Comparison of ENCODE assay signal across 9 cellular contexts in genomic region chr12:75943730-75944096, GRCh38.
DNase-seq lines count a peak whose midpoint lies in the region; ATAC-seq lines count a peak whose summit lies in the region.
"Had no signal": no experiment of that assay in that cellular context is flagged by ENCODE, and none has a peak within 500 bp of the region (broad histone marks: within the 10 kb centered on the region; RNA-seq: fewer than 3 reads in every experiment).

No MANE protein-coding gene starts in this region.

- intact Hi-C loops in activated CD4-positive, alpha-beta T cell treated with anti-CD3 and anti-CD28 coated beads for 36 hours (cut with DNase I, micrococcal nuclease): loop anchor here (1.0 to 2.0 kb wide), 10 partner anchors 9 to 405 kb away; partner anchors contain the start of genes PHLDA1 (in 2 of the 2) and BBS10 (in 1 of the 2)

- peak overlapping the region; percentile 90 for H3K27ac Mint-ChIP-seq in activated CD4-positive, alpha-beta T cell treated with anti-CD3 and anti-CD28 coated beads for 36 hours
- peak overlapping the region; percentile 97 for H3K27ac Mint-ChIP-seq in stimulated activated effector memory CD8-positive, alpha-beta T cell treated with anti-CD3 and anti-CD28 coated beads, Interleukin-12 subunit alpha, Interleukin-12 subunit beta, amount 100 ng/mL, for 72 hours

- no peaks in the 10 kb centered on the region for H3K27me3 Mint-ChIP-seq in activated CD4-positive, alpha-beta T cell treated with anti-CD3 and anti-CD28 coated beads for 36 hours

- peaks cover 31% of the 10 kb centered on the region for H3K4me1 Mint-ChIP-seq in activated CD4-positive, alpha-beta T cell treated with anti-CD3 and anti-CD28 coated beads for 36 hours
- peaks cover 23% of the 10 kb centered on the region for H3K4me1 Mint-ChIP-seq in stimulated activated effector memory CD8-positive, alpha-beta T cell treated with anti-CD3 and anti-CD28 coated beads, Interleukin-12 subunit alpha, Interleukin-12 subunit beta, amount 100 ng/mL, for 72 hours

- no peak for DNase-seq in activated CD4-positive, alpha-beta T cell treated with anti-CD3 and anti-CD28 coated beads for 36 hours
- DNase-seq in activated CD4-positive, alpha-beta T cell treated with anti-CD3 and anti-CD28 coated beads for 48 hours: no peak
- peak; percentile 71 for DNase-seq in RKO (ENCODE audit: low spot score)
- no peak for DNase-seq in stimulated activated effector memory CD8-positive, alpha-beta T cell treated with anti-CD3 and anti-CD28 coated beads, Interleukin-12 subunit alpha, Interleukin-12 subunit beta, amount 100 ng/mL, for 72 hours (ENCODE audit: low spot score in 2 of 2)
- DNase-seq: nucleus accumbens had no signal

- CTCF ChIA-PET in activated CD4-positive, alpha-beta T cell treated with anti-CD3 and anti-CD28 coated beads for 36 hours (lab: Charles Lee): interaction anchor here (0.9 to 2.1 kb wide), 2 partner anchors 8 to 88 kb away, joined by 5 to 8 read pairs; partner anchors contain the start of gene PHLDA1

- ATAC-seq in activated CD4-positive, alpha-beta T cell treated with anti-CD3 and anti-CD28 coated beads for 36 hours: no peak
- ATAC-seq in esophagus mucosa (peak; percentile 22), GM21619 (IDR thresholded peaks at IDR 0.05; ENCODE audit: unreplicated experiment) (no peak), HG03196 (IDR thresholded peaks at IDR 0.05; ENCODE audit: unreplicated experiment) (no peak), GM21447 (IDR thresholded peaks at IDR 0.05; ENCODE audit: unreplicated experiment) (no peak)
- no peak for ATAC-seq in stimulated activated effector memory CD8-positive, alpha-beta T cell treated with anti-CD3 and anti-CD28 coated beads, Interleukin-12 subunit alpha, Interleukin-12 subunit beta, amount 100 ng/mL, for 72 hours

- H3K36me3 Mint-ChIP-seq in activated CD4-positive, alpha-beta T cell treated with anti-CD3 and anti-CD28 coated beads for 36 hours (ENCODE audit: low read depth): no peaks in the 10 kb centered on the region
- H3K36me3 Mint-ChIP-seq in stimulated activated effector memory CD8-positive, alpha-beta T cell treated with anti-CD3 and anti-CD28 coated beads, Interleukin-12 subunit alpha, Interleukin-12 subunit beta, amount 100 ng/mL, for 72 hours: no peaks in the 10 kb centered on the region

- POLR2A ChIA-PET in activated CD4-positive, alpha-beta T cell treated with anti-CD3 and anti-CD28 coated beads for 36 hours (lab: Charles Lee): interaction anchor here (0.6 to 2.4 kb wide), 4 partner anchors 34 to 88 kb away, joined by 3 to 8 read pairs (median 6); partner anchors contain the start of gene PHLDA1

- peaks cover 2% of the 10 kb centered on the region for H3K9me3 Mint-ChIP-seq in activated CD4-positive, alpha-beta T cell treated with anti-CD3 and anti-CD28 coated beads for 36 hours (ENCODE audit: low read depth)
- no peaks in the 10 kb centered on the region for H3K9me3 Mint-ChIP-seq in stimulated activated effector memory CD8-positive, alpha-beta T cell treated with anti-CD3 and anti-CD28 coated beads, Interleukin-12 subunit alpha, Interleukin-12 subunit beta, amount 100 ng/mL, for 72 hours

- peak overlapping the region; percentile 37 for H3K4me3 Mint-ChIP-seq in activated CD4-positive, alpha-beta T cell treated with anti-CD3 and anti-CD28 coated beads for 36 hours
- peak overlapping the region; percentile 52 for H3K4me3 Mint-ChIP-seq in stimulated activated effector memory CD8-positive, alpha-beta T cell treated with anti-CD3 and anti-CD28 coated beads, Interleukin-12 subunit alpha, Interleukin-12 subunit beta, amount 100 ng/mL, for 72 hours
